Comparison of ENCODE assay signal across 8 cellular contexts in the genomic region with DNA sequence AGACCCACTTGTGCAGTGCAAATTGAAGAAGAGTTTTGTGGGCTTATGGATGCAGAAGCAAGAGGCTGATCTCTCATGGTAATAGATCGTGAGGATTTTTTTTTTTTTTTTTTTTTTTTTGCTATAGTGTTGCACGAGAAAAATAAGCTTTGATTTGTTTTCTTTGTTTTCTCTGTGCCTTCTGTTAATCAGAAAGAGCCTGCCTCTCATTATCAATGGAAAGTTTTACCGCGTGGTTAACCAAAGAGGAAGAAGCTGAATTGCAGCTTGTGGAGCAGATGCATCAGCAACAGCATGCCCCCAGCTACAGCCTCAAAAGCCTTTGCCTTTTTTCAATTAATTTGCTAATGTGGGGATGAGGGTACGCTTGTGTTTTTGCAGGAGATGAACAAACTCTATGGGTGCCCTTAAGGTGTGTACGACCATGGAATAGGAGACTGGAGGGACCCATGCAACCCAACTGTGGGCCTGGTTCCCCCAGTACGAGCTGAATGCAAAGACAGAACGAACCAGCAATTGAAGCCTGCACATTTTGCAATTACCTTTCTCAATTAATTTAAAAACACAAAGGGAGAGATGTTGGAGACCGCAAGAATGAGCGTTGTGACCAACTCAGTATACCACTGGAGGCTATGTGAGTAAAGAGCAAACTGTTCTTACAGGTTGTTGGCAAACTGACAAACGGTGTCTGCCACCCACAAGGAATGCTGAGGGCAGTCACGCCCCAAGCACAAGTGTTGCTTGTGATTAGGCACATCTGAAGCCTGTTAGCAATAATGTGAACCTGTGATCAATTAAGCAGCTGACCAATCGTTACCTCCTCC. TPM values are rescaled to one million over a fixed set of nuclear protein-coding genes. Genes with fewer than 3 reads are reported as not detected.
DNase-seq lines count a peak whose midpoint lies in the region; ATAC-seq and TF ChIP-seq lines count a peak whose summit lies in the region.
"Had no signal": no experiment of that assay in that cellular context is flagged by ENCODE, and none has a peak within 500 bp of the region (broad histone marks: within the 10 kb centered on the region; RNA-seq: fewer than 3 reads in every experiment).

No MANE protein-coding gene starts in this region.

- H3K4me1 ChIP-seq in trophoblast cell (ENCODE audit: control insufficient read depth in 1 of 2, insufficient read depth in 2 of 2, low read length in 2 of 2) = no peaks in the 10 kb centered on the region

- H3K36me3 ChIP-seq in trophoblast cell (ENCODE audit: control insufficient read depth in 1 of 2, insufficient read depth in 2 of 2, low read length in 2 of 2) = no peaks in the 10 kb centered on the region

- H3K27me3 ChIP-seq in trophoblast cell (ENCODE audit: insufficient read depth, low read length) = no peaks in the 10 kb centered on the region

- H3K79me2 ChIP-seq in trophoblast cell (ENCODE audit: control insufficient read depth, insufficient read depth, low read length, poor library complexity) = no peaks in the 10 kb centered on the region

- no peak for DNase-seq in T-helper 2 cell treated with Interferon-gamma antibody and Interleukin-4, amounts not matched to agents 5 μg/mL and 100 μg/mL, for 36 hours (ENCODE audit: low spot score)
- no peak for DNase-seq in natural killer cell
- DNase-seq in trophoblast cell = no peak
- DNase-seq in GM20000 (ENCODE audit: low spot score) = no peak
- DNase-seq: activated naive CD4-positive, alpha-beta T cell had no signal

- no peak overlapping the region for H3K14ac ChIP-seq in trophoblast cell (ENCODE audit: low read length)

- H3K27me3 Mint-ChIP-seq in T-helper 2 cell treated with Interferon-gamma antibody and Interleukin-4, amounts not matched to agents 5 μg/mL and 100 μg/mL, for 36 hours (ENCODE audit: low read depth) = no peaks in the 10 kb centered on the region
- H3K27me3 Mint-ChIP-seq in natural killer cell (ENCODE audit: low read depth in 2 of 2) = peaks cover 30 to 32% of the 10 kb centered on the region in 2 donors

- H2BK120ac ChIP-seq in trophoblast cell (ENCODE audit: insufficient read depth, low read length, poor library complexity) = no peak overlapping the region

- H3K4ac ChIP-seq in trophoblast cell (ENCODE audit: low read depth, low read length) = no peak overlapping the region

- H3K79me1 ChIP-seq in trophoblast cell (ENCODE audit: low read length) = no peaks in the 10 kb centered on the region

- no CpG with 5 or more reads among the region's 13 CpGs for WGBS in trophoblast cell (ENCODE audit: extremely low coverage, insufficient coverage, insufficient read length)

- intact Hi-C loops in natural killer cell (cut with micrococcal nuclease) = no loop called here

- ATAC-seq in GM19043 (IDR thresholded peaks at IDR 0.05; ENCODE audit: low read depth, unreplicated experiment) (peak; percentile 54), HG02973 (IDR thresholded peaks at IDR 0.05; ENCODE audit: unreplicated experiment) (peak; percentile 41), natural killer cell (peak in 2 of 3 donors; percentile 40 to 61), GM21360 (IDR thresholded peaks at IDR 0.05; ENCODE audit: unreplicated experiment) (no peak)

- no peak overlapping the region for H4K91ac ChIP-seq in trophoblast cell (ENCODE audit: low read depth, low read length)

- no peak overlapping the region for H2AFZ ChIP-seq in trophoblast cell (ENCODE audit: insufficient read depth, low read length, poor library complexity)

- no peak overlapping the region for H3K4me2 ChIP-seq in trophoblast cell (ENCODE audit: low read length)

- H4K8ac ChIP-seq in trophoblast cell (ENCODE audit: low read depth, low read length) = no peak overlapping the region

- H3K36me3 Mint-ChIP-seq in T-helper 2 cell treated with Interferon-gamma antibody and Interleukin-4, amounts not matched to agents 5 μg/mL and 100 μg/mL, for 36 hours (ENCODE audit: low read depth) = no peaks in the 10 kb centered on the region
- peaks cover 11% of the 10 kb centered on the region for H3K36me3 Mint-ChIP-seq in natural killer cell

- no peak overlapping the region for H3K4me3 ChIP-seq in trophoblast cell (ENCODE audit: low read depth, low read length)

- no peak overlapping the region for H3K18ac ChIP-seq in trophoblast cell (ENCODE audit: low read length)

- H2AK5ac ChIP-seq in trophoblast cell (ENCODE audit: low read length) = no peak overlapping the region

- H3K27ac ChIP-seq in trophoblast cell (ENCODE audit: low read depth, low read length) = no peak overlapping the region

- peak overlapping the region; percentile 22 for H3K4me3 Mint-ChIP-seq in T-helper 2 cell treated with Interferon-gamma antibody and Interleukin-4, amounts not matched to agents 5 μg/mL and 100 μg/mL, for 36 hours
- H3K4me3 Mint-ChIP-seq in natural killer cell = peak overlapping the region; percentile 79

- no peak overlapping the region for H2BK5ac ChIP-seq in trophoblast cell (ENCODE audit: low read depth, low read length, poor library complexity)

- no peaks in the 10 kb centered on the region for H3K9me3 ChIP-seq in trophoblast cell (ENCODE audit: insufficient read depth, low read depth, low read length)

- H2BK12ac ChIP-seq in trophoblast cell (ENCODE audit: low read length) = no peak overlapping the region

- peaks cover 13% of the 10 kb centered on the region for H3K4me1 Mint-ChIP-seq in T-helper 2 cell treated with Interferon-gamma antibody and Interleukin-4, amounts not matched to agents 5 μg/mL and 100 μg/mL, for 36 hours (ENCODE audit: low read depth)
- peaks cover 53 to 56% of the 10 kb centered on the region in 2 donors for H3K4me1 Mint-ChIP-seq in natural killer cell

- H3K9me3 Mint-ChIP-seq in T-helper 2 cell treated with Interferon-gamma antibody and Interleukin-4, amounts not matched to agents 5 μg/mL and 100 μg/mL, for 36 hours = peaks cover 10% of the 10 kb centered on the region
- peaks cover 3 to 7% of the 10 kb centered on the region in 2 donors for H3K9me3 Mint-ChIP-seq in natural killer cell

- no peak overlapping the region for H3K9ac ChIP-seq in trophoblast cell (ENCODE audit: low read length)

- TF ChIP-seq CTCF in natural killer cell (IDR thresholded peaks at IDR 0.05) (no peak), GM20000 (IDR thresholded peaks at IDR 0.05; ENCODE audit: extremely low read depth, missing control alignments) (no peak)

- H4K12ac ChIP-seq in trophoblast cell (ENCODE audit: low read depth, low read length) = no peak overlapping the region

- H3K23ac ChIP-seq in trophoblast cell (ENCODE audit: low read length) = no peak overlapping the region

- H3K27ac Mint-ChIP-seq in T-helper 2 cell treated with Interferon-gamma antibody and Interleukin-4, amounts not matched to agents 5 μg/mL and 100 μg/mL, for 36 hours = no peak overlapping the region
- H3K27ac Mint-ChIP-seq in natural killer cell = peak overlapping the region in 1 of 2 donors; percentile 19

RNA-seq across cellular contexts. Expression of gene SPRY2, which starts 58.6 kb away (rescaled TPM):
- 1 to 10 TPM; 2.7 to 7.3 (median 3.0) TPM for total RNA-seq in natural killer cell
- polyA plus RNA-seq in trophoblast cell (2013) = 25.2 and 27.9 TPM in 2 replicates
